Comparison of ENCODE assay signal across 27 cellular contexts in genomic region chr5:39021413-39021812, GRCh38. TPM values are rescaled to one million over a fixed set of nuclear protein-coding genes. Genes with fewer than 3 reads are reported as not detected.
A peak's percentile ranks its signal among the peaks of the same experiment; 100 is the strongest.
DNase-seq lines count a peak whose midpoint lies in the region; ATAC-seq, FAIRE-seq and TF ChIP-seq lines count a peak whose summit lies in the region.
"Had no signal": no experiment of that assay in that cellular context is flagged by ENCODE, and none has a peak within 500 bp of the region (broad histone marks: within the 10 kb centered on the region; RNA-seq: fewer than 3 reads in every experiment).

No MANE protein-coding gene starts in this region.

- H3K36me3 ChIP-seq in HUES48 (ENCODE audit: control insufficient read depth, insufficient read depth, low read length), result 0 out of 2 replicates have a peak, but pooled peaks cover 8% of the 10 kb centered on the region
- no peaks in the 10 kb centered on the region for H3K36me3 ChIP-seq in astrocyte (ENCODE audit: insufficient read depth, low read length)

- no peaks in the 10 kb centered on the region for H3K9me3 Mint-ChIP-seq in astrocyte (ENCODE audit: unreplicated experiment)
- H3K9me3 Mint-ChIP-seq: activated naive CD4-positive, alpha-beta T cell treated with anti-CD3 and anti-CD28 coated beads for 36 hours; T-helper 2 cell treated with Interferon-gamma antibody and Interleukin-4, amounts not matched to agents 5 μg/mL and 100 μg/mL, for 36 hours had no signal

- no peak for ATAC-seq in GM18870 (IDR thresholded peaks at IDR 0.05; ENCODE audit: unreplicated experiment)
- ATAC-seq: SK-N-SH treated with all-trans-retinoic acid at 6 μM for 48 hours had no signal

- no peak for FAIRE-seq in astrocyte (lab: Jason Lieb, UNC)
- FAIRE-seq: frontal cortex, kidney had no signal

- no peak overlapping the region for H3K4me3 Mint-ChIP-seq in astrocyte (ENCODE audit: unreplicated experiment)
- H3K4me3 Mint-ChIP-seq: activated CD4-positive, alpha-beta T cell treated with anti-CD3 and anti-CD28 coated beads, Interleukin-2, amount 10 ng/mL, durations not matched to agents 7 days and 5 days; activated naive CD4-positive, alpha-beta T cell treated with anti-CD3 and anti-CD28 coated beads for 36 hours; CD14-positive monocyte; T-helper 2 cell treated with Interferon-gamma antibody and Interleukin-4, amounts not matched to agents 5 μg/mL and 100 μg/mL, for 36 hours had no signal

- H3K4me2 ChIP-seq in astrocyte (ENCODE audit: low read length), result no peak overlapping the region

- H2AFZ ChIP-seq in astrocyte (ENCODE audit: low read depth, low read length), result no peak overlapping the region

- H3K4me3 ChIP-seq in HUES48 (ENCODE audit: low read depth, low read length), result peak overlapping the region; percentile 43
- no peak overlapping the region for H3K4me3 ChIP-seq in astrocyte (ENCODE audit: insufficient read depth, low read depth, low read length)
- H3K4me3 ChIP-seq in retinal pigment epithelial cell (ENCODE audit: low read length), result no peak overlapping the region
- H3K4me3 ChIP-seq: esophagus muscularis mucosa, stomach, tibial artery had no signal

- TF ChIP-seq CTCF in astrocyte (IDR thresholded peaks at IDR 0.05; ENCODE audit: insufficient read depth, low read depth, low read length), result no peak
- TF ChIP-seq CTCF in retinal pigment epithelial cell (conservative IDR thresholded peaks at IDR 0.05; ENCODE audit: low read depth, low read length), result no peak

- H3K79me2 ChIP-seq in astrocyte (ENCODE audit: insufficient read depth, low read length), result peaks cover 43% of the 10 kb centered on the region

- H3K36me3 Mint-ChIP-seq in astrocyte (ENCODE audit: low read depth, unreplicated experiment), result peaks cover 6% of the 10 kb centered on the region

- H3K27ac ChIP-seq in HUES48 (ENCODE audit: low read depth, low read length), result peak overlapping the region; percentile 43
- H3K27ac ChIP-seq in astrocyte (ENCODE audit: low read depth, low read length), result no peak overlapping the region
- H3K27ac ChIP-seq: esophagus muscularis mucosa, stomach, tibial artery, VCaP had no signal

- DNase-seq in astrocyte (ENCODE audit: low read depth) (no peak), left kidney (ENCODE audit: low read depth, low spot score) (peak; percentile 15), retinal pigment epithelial cell (ENCODE audit: low read depth) (peak; percentile 43), NCI-H1436 treated with DMSO at 0.1 percent for 48 hours (lab: John Stamatoyannopoulos, UW) (no peak), Kasumi-1 (lab: John Stamatoyannopoulos, UW) (no peak)
- no peak for DNase-seq in stimulated activated CD4-positive, alpha-beta T cell treated with anti-CD3 and anti-CD28 coated beads, Interleukin-4, amount 100 ng/mL, for 4 hours
- DNase-seq: activated CD4-positive, alpha-beta T cell treated with anti-CD3 and anti-CD28 coated beads, Interleukin-2, amount 10 ng/mL, durations not matched to agents 7 days and 5 days; activated naive CD4-positive, alpha-beta T cell treated with anti-CD3 and anti-CD28 coated beads for 36 hours; activated T-cell treated with anti-CD3 and anti-CD28 coated beads, Interleukin-2, amount 50 U/mL, for 48 hours; kidney; NCI-H1092; NCI-H1930; NCI-H2227 treated with DMSO at 0.1 percent for 48 hours; NCI-H774; OCI-M1; posterior cingulate gyrus; stimulated activated CD8-positive, alpha-beta memory T cell treated with anti-CD3 and anti-CD28 coated beads, Interleukin-4, amount 100 ng/mL, for 48 hours; stomach; tibial artery had no signal

- H3K9ac ChIP-seq in HUES48 (ENCODE audit: low read depth, low read length) (peak overlapping the region; percentile 17; the same call in 1 of the 2 replicates), astrocyte (ENCODE audit: low read length) (no peak overlapping the region)

- peaks cover 8% of the 10 kb centered on the region for H4K20me1 ChIP-seq in astrocyte (ENCODE audit: insufficient read depth, low read length)

- peaks cover 55% of the 10 kb centered on the region for H3K4me1 Mint-ChIP-seq in astrocyte (ENCODE audit: low read depth, unreplicated experiment)

- peak overlapping the region; percentile 85 for H3K27ac Mint-ChIP-seq in astrocyte (ENCODE audit: unreplicated experiment)
- H3K27ac Mint-ChIP-seq: activated CD4-positive, alpha-beta T cell treated with anti-CD3 and anti-CD28 coated beads, Interleukin-2, amount 10 ng/mL, durations not matched to agents 7 days and 5 days; activated naive CD4-positive, alpha-beta T cell treated with anti-CD3 and anti-CD28 coated beads for 36 hours; CD14-positive monocyte; T-helper 2 cell treated with Interferon-gamma antibody and Interleukin-4, amounts not matched to agents 5 μg/mL and 100 μg/mL, for 36 hours had no signal

- H3K27me3 ChIP-seq in HUES48 (ENCODE audit: control insufficient read depth, insufficient read depth, low read length), result no peaks in the 10 kb centered on the region
- H3K27me3 ChIP-seq in astrocyte (ENCODE audit: insufficient read depth, low read length), result no peaks in the 10 kb centered on the region
- H3K27me3 ChIP-seq: esophagus muscularis mucosa, stomach, tibial artery had no signal

- H3K27me3 Mint-ChIP-seq in astrocyte (ENCODE audit: low read depth, unreplicated experiment), result no peaks in the 10 kb centered on the region
- H3K27me3 Mint-ChIP-seq: activated CD4-positive, alpha-beta T cell treated with anti-CD3 and anti-CD28 coated beads, Interleukin-2, amount 10 ng/mL, durations not matched to agents 7 days and 5 days had no signal

- peaks cover 48% of the 10 kb centered on the region for H3K4me1 ChIP-seq in HUES48 (ENCODE audit: control insufficient read depth, insufficient read depth, low read length)
- H3K4me1 ChIP-seq in astrocyte (ENCODE audit: insufficient read depth, low read length), result peaks cover 12% of the 10 kb centered on the region

- no peaks in the 10 kb centered on the region for H3K9me3 ChIP-seq in HUES48 (ENCODE audit: control insufficient read depth, insufficient read depth, low read length)
- no peaks in the 10 kb centered on the region for H3K9me3 ChIP-seq in astrocyte (ENCODE audit: insufficient read depth, low read depth, low read length)
- H3K9me3 ChIP-seq: esophagus muscularis mucosa, stomach, tibial artery had no signal

RNA-seq across cellular contexts. Expression of gene RICTOR, which starts 52.8 kb away (rescaled TPM):
- 38.2 and 43.2 TPM in 2 replicates for total RNA-seq in astrocyte

Comparison
In these comparisons a context has a peak if more than half of its experiments do, and no peak if none do; other contexts are left out.
1. DNase-seq: peak in left kidney (single experiment) and retinal pigment epithelial cell (single experiment); none in astrocyte (single experiment), stimulated activated CD4-positive, alpha-beta T cell treated with anti-CD3 and anti-CD28 coated beads, Interleukin-4, amount 100 ng/mL, for 4 hours (0 of 2), NCI-H1436 treated with DMSO at 0.1 percent for 48 hours (single experiment) and Kasumi-1 (0 of 2).